1 cellular context compared by ENCODE assay signal in genomic region chr15:67089218-67090193, GRCh38.
A peak's percentile ranks its signal among the peaks of the same experiment; 100 is the strongest.
TF ChIP-seq lines count a peak whose summit lies in the region.

No MANE protein-coding gene starts in this region.

TF ChIP-seq in A549, 52 proteins besides CTCF, POLR2A, EP300 and RAD21 (continued from another document):
- TF ChIP-seq HES2 (IDR thresholded peaks at IDR 0.05) = no peak
- 0 out of 2 replicates have a peak, but pooled peaks have one; percentile 36 for TF ChIP-seq HOXB13 (CRISPR knock-in tag; IDR thresholded peaks at IDR 0.05; ENCODE audit: low read depth)
- TF ChIP-seq ZFP36 (IDR thresholded peaks at IDR 0.05; ENCODE audit: borderline replicate concordance, partially characterized antibody) = no peak
- TF ChIP-seq HOXB5 (CRISPR knock-in tag; IDR thresholded peaks at IDR 0.05) = no peak
- no peak for TF ChIP-seq NFE2L2 (conservative IDR thresholded peaks at IDR 0.05; ENCODE audit: low read length)
- no peak for TF ChIP-seq CBX2 (IDR thresholded peaks at IDR 0.05; ENCODE audit: borderline replicate concordance, low read depth)
- TF ChIP-seq E2F6 (IDR thresholded peaks at IDR 0.05; ENCODE audit: borderline replicate concordance, low read depth) = peak; percentile 84
- TF ChIP-seq FOSL2 (IDR thresholded peaks at IDR 0.05) = peak; percentile 48; the same call in 1 of the 2 replicates
- TF ChIP-seq FOSL2 (CRISPR knock-in tag; IDR thresholded peaks at IDR 0.05) = peak; percentile 82
- 0 out of 2 replicates have a peak, but pooled peaks have one; percentile 25 for TF ChIP-seq EHF (CRISPR knock-in tag; IDR thresholded peaks at IDR 0.05)
- no peak for TF ChIP-seq ESRRA (IDR thresholded peaks at IDR 0.05; ENCODE audit: borderline replicate concordance, low read length)
- TF ChIP-seq SREBF2 (IDR thresholded peaks at IDR 0.05) = no peak
- 0 out of 2 replicates have a peak, but pooled peaks have one; percentile 79 for TF ChIP-seq ATOH8 (CRISPR knock-in tag; IDR thresholded peaks at IDR 0.05; ENCODE audit: low read depth)
- peak; percentile 54; the same call in 1 of the 2 replicates for TF ChIP-seq JUNB (IDR thresholded peaks at IDR 0.05)
- no peak for TF ChIP-seq EHMT2 (IDR thresholded peaks at IDR 0.05; ENCODE audit: low read depth)
- no peak for TF ChIP-seq ZNF302 (CRISPR knock-in tag; IDR thresholded peaks at IDR 0.05)
- TF ChIP-seq KDM5A (IDR thresholded peaks at IDR 0.05) = no peak
- TF ChIP-seq RFX5 (IDR thresholded peaks at IDR 0.05) = no peak
- no peak for TF ChIP-seq HMGXB4 (CRISPR knock-in tag; IDR thresholded peaks at IDR 0.05; ENCODE audit: borderline replicate concordance)
- TF ChIP-seq USF2 (IDR thresholded peaks at IDR 0.05) = 0 out of 2 replicates have a peak, but pooled peaks have one; percentile 22
- TF ChIP-seq MAX (IDR thresholded peaks at IDR 0.05) = peak; percentile 92
- no peak for TF ChIP-seq CEBPB (IDR thresholded peaks at IDR 0.05)
- TF ChIP-seq NR3C1 (IDR thresholded peaks at IDR 0.05) = no peak
- TF ChIP-seq FOXS1 (CRISPR knock-in tag; IDR thresholded peaks at IDR 0.05) = no peak
- no peak for TF ChIP-seq SMC3 (IDR thresholded peaks at IDR 0.05)
- TF ChIP-seq MAZ (IDR thresholded peaks at IDR 0.05; ENCODE audit: borderline replicate concordance, low read depth, low read length) = no peak
- no peak for TF ChIP-seq CHD4 (IDR thresholded peaks at IDR 0.05; ENCODE audit: borderline replicate concordance)
- no peak for TF ChIP-seq TFCP2L1 (CRISPR knock-in tag; IDR thresholded peaks at IDR 0.05)
- no peak for TF ChIP-seq MAFK (IDR thresholded peaks at IDR 0.05; ENCODE audit: partially characterized antibody)
